Comparison of ENCODE assay signal across 11 cellular contexts in the genomic region with DNA sequence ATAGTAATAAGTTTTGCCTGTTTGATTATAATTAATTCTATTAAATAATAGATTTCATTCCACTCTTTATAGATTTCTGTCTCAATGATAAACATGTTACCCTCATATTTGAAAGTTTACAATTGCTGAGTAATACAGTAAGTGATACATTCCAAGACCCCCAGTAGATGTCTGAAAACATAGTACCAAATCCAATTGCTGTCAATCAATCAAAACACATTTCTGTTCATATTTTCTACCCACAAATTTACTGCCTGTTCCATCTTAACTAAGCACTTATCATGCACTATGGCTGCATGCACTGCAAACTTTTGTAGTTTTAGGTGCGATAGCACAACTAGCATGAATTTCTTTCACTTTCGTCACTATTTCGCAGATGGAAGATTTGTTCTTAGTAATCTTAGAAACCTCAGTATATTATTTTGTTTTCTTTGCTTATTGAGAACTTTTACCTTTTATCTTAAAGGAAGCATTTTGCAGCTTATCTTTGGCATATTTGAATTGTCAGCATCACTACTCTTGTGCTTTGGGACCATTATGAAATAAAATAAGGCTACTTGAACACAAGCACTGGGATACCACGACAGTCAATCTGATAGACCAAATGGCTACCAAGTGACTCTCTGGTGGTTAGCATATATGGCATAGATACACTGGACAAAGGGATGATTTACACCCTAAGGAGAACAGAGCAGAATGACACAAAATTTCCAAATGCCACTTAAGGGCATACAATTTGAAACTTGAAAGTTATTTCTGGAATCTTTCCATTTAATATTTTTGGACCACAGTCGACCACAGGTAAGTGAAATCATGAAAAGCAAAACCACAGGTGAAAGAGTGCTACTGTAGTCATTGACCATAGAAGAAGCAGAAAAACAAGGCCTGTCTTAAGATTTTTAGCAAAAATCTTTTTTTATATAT.
DNase-seq lines count a peak whose midpoint lies in the region; ATAC-seq and TF ChIP-seq lines count a peak whose summit lies in the region.
"Had no signal": no experiment of that assay in that cellular context is flagged by ENCODE, and none has a peak within 500 bp of the region (broad histone marks: within the 10 kb centered on the region; RNA-seq: fewer than 3 reads in every experiment).

No MANE protein-coding gene starts in this region.

- H3K4me2 ChIP-seq in MM.1S (ENCODE audit: low read depth, low read length) (peak overlapping the region; percentile 59), PC-9 (no peak overlapping the region)

- H3K9me3 ChIP-seq in MM.1S (replicated peaks; ENCODE audit: insufficient read depth, low read length) (no peaks in the 10 kb centered on the region), PC-9 (ENCODE audit: insufficient read depth, low read depth) (peaks cover 3% of the 10 kb centered on the region; the same call in 1 of the 2 replicates)
- H3K9me3 ChIP-seq: upper lobe of left lung had no signal

- H3K9ac ChIP-seq in MM.1S (ENCODE audit: low read length) = peak overlapping the region; percentile 10; the same call in 1 of the 2 replicates

- no TSS peak for BruUV-seq in PC-9 (replicated peaks; lab: Mats Ljungman, UMichigan)

- H3K79me2 ChIP-seq in MM.1S (ENCODE audit: low read length) = no peaks in the 10 kb centered on the region
- H3K79me2 ChIP-seq in PC-9 (ENCODE audit: low read depth) = no peaks in the 10 kb centered on the region

- peak; percentile 83 for ATAC-seq in GM18502 (IDR thresholded peaks at IDR 0.05; ENCODE audit: poor library complexity, unreplicated experiment)
- ATAC-seq in GM19452 (IDR thresholded peaks at IDR 0.05; ENCODE audit: unreplicated experiment) = peak; percentile 79
- peak; percentile 65 for ATAC-seq in HG02943 (IDR thresholded peaks at IDR 0.05; ENCODE audit: low read depth, unreplicated experiment)

- no peaks in the 10 kb centered on the region for H3K9me2 ChIP-seq in MM.1S (replicated peaks; ENCODE audit: insufficient read depth, low read length)
- no peaks in the 10 kb centered on the region for H3K9me2 ChIP-seq in PC-9 (ENCODE audit: insufficient read depth)

- no peaks in the 10 kb centered on the region for H3K36me3 ChIP-seq in MM.1S (replicated peaks; ENCODE audit: insufficient read depth, low read length)
- no peaks in the 10 kb centered on the region for H3K36me3 ChIP-seq in PC-9 (ENCODE audit: low read depth)
- H3K36me3 ChIP-seq: upper lobe of left lung had no signal

- H4K20me1 ChIP-seq in MM.1S (ENCODE audit: insufficient read depth, low read length) = no peaks in the 10 kb centered on the region
- no peaks in the 10 kb centered on the region for H4K20me1 ChIP-seq in PC-9 (ENCODE audit: insufficient read depth)

- DNase-seq in MM.1S (peak; percentile 70), MV-4-11 (lab: John Stamatoyannopoulos, UW) (no peak), PC-9 (no peak), NCI-H2196 (lab: John Stamatoyannopoulos, UW; ENCODE audit: unreplicated experiment) (no peak), substantia nigra (lab: John Stamatoyannopoulos, UW) (no peak)
- DNase-seq: activated naive CD4-positive, alpha-beta T cell treated with anti-CD3 and anti-CD28 coated beads, Interleukin-2, amount 50 U/mL, for 16 hours; effector CD8-positive, alpha-beta T cell; upper lobe of left lung had no signal

- H3F3A ChIP-seq in MM.1S (ENCODE audit: insufficient read depth, low read length) (0 out of 2 replicates have a peak, but pooled peaks cover 5% of the 10 kb centered on the region), PC-9 (ENCODE audit: insufficient read depth, low read depth) (peaks cover 13% of the 10 kb centered on the region; the same call in 1 of the 2 replicates)

- TF ChIP-seq CTCF in MM.1S (IDR thresholded peaks at IDR 0.05; ENCODE audit: low read length) (no peak), PC-9 (conservative IDR thresholded peaks at IDR 0.05) (no peak)

- H3K4me3 ChIP-seq in MM.1S (ENCODE audit: low read length) = peak overlapping the region; percentile 36
- no peak overlapping the region for H3K4me3 ChIP-seq in PC-9
- H3K4me3 ChIP-seq: upper lobe of left lung had no signal

- H3K27ac ChIP-seq in MM.1S (ENCODE audit: low read length) (peak overlapping the region; percentile 41; the same call in 1 of the 2 replicates), PC-9 (no peak overlapping the region), substantia nigra (ENCODE audit: low read depth, low read length, poor library complexity, severe bottlenecking) (no peak overlapping the region)
- H3K27ac ChIP-seq: upper lobe of left lung had no signal

- intact Hi-C loops in PC-9 (cut with micrococcal nuclease; ENCODE audit: unreplicated experiment) = loop anchor here (5.0 kb wide), 1 partner anchor 104 kb away; the partner anchor contains the start of gene RGS2

- CTCF ChIA-PET in PC-9 (lab: Charles Lee) = no interaction called here

- H2AFZ ChIP-seq in MM.1S (ENCODE audit: low read length) (0 out of 2 replicates have a peak overlapping the region, but pooled peaks have one; percentile 2), PC-9 (no peak overlapping the region)

- POLR2A ChIA-PET in PC-9 (lab: Charles Lee; ENCODE audit: unreplicated experiment) = no interaction called here

- H3K27me3 ChIP-seq in MM.1S (replicated peaks; ENCODE audit: insufficient read depth, low read length) = peaks cover 12% of the 10 kb centered on the region; the same call in 1 of the 2 replicates
- H3K27me3 ChIP-seq in PC-9 (ENCODE audit: insufficient read depth, low read depth) = no peaks in the 10 kb centered on the region
- H3K27me3 ChIP-seq: upper lobe of left lung had no signal

- H3K4me1 ChIP-seq in MM.1S (ENCODE audit: low read length) = peaks cover 13% of the 10 kb centered on the region
- H3K4me1 ChIP-seq in PC-9 (replicated peaks; ENCODE audit: insufficient read depth) = peaks cover 36% of the 10 kb centered on the region
